ENCODE assay signal across 19 cellular contexts in the genomic region with DNA sequence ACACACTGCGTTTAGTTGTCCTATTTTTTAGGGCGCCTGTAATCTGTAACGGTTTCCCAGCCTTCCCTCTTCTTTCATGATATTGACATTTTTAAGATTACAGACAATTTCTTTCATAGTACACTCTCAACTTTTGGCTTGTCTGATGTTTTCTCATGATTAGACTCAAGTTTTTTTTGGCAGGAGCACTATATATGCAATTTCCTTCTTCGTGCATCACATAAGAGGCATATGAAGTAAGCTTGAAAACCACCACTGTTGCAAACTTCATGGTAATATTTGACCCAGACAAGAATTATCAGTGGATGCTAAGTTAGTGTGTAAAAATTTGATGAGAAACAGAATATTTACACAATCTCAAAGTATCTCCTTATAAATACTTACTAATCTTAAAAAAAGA.
DNase-seq lines count a peak whose midpoint lies in the region; ATAC-seq, FAIRE-seq and TF ChIP-seq lines count a peak whose summit lies in the region.
"Had no signal": no experiment of that assay in that cellular context is flagged by ENCODE, and none has a peak within 500 bp of the region (broad histone marks: within the 10 kb centered on the region; RNA-seq: fewer than 3 reads in every experiment).

No MANE protein-coding gene starts in this region.

- H3K9ac ChIP-seq in astrocyte (ENCODE audit: low read length), result no peak overlapping the region
- H3K9ac ChIP-seq: GM23248 had no signal

- H3K9me3 ChIP-seq in astrocyte (ENCODE audit: insufficient read depth, low read depth, low read length) (no peaks in the 10 kb centered on the region), MG63 (no peaks in the 10 kb centered on the region), A673 (ENCODE audit: low read depth, low read length, poor library complexity, severe bottlenecking) (no peaks in the 10 kb centered on the region)

- no peak overlapping the region for H2AFZ ChIP-seq in astrocyte (ENCODE audit: low read depth, low read length)
- H2AFZ ChIP-seq: GM23248 had no signal

- BruUV-seq in A673 (replicated peaks; lab: Mats Ljungman, UMichigan), result no TSS peak

- H3K4me1 Mint-ChIP-seq in astrocyte (ENCODE audit: low read depth, unreplicated experiment), result no peaks in the 10 kb centered on the region

- H3K27ac ChIP-seq in astrocyte (ENCODE audit: low read depth, low read length), result no peak overlapping the region
- H3K27ac ChIP-seq in A673 (ENCODE audit: low read depth, low read length, poor library complexity, severe bottlenecking), result no peak overlapping the region
- H3K27ac ChIP-seq: GM23248 had no signal

- H3K27me3 Mint-ChIP-seq in astrocyte (ENCODE audit: low read depth, unreplicated experiment), result no peaks in the 10 kb centered on the region
- H3K27me3 Mint-ChIP-seq: CD8-positive, alpha-beta memory T cell had no signal

- H3K27me3 ChIP-seq in astrocyte (ENCODE audit: insufficient read depth, low read length) (no peaks in the 10 kb centered on the region), MG63 (no peaks in the 10 kb centered on the region), A673 (replicated peaks; ENCODE audit: insufficient read depth, low read depth, low read length, poor library complexity) (no peaks in the 10 kb centered on the region)

- no peaks in the 10 kb centered on the region for H3K9me3 Mint-ChIP-seq in astrocyte (ENCODE audit: unreplicated experiment)
- H3K9me3 Mint-ChIP-seq: CD8-positive, alpha-beta memory T cell had no signal

- intact Hi-C loops in A673 (cut with micrococcal nuclease; ENCODE audit: unreplicated experiment), result no loop called here

- H4K20me1 ChIP-seq in astrocyte (ENCODE audit: insufficient read depth, low read length), result no peaks in the 10 kb centered on the region

- H3K79me2 ChIP-seq in astrocyte (ENCODE audit: insufficient read depth, low read length), result no peaks in the 10 kb centered on the region

- POLR2A ChIA-PET in A673 (lab: Charles Lee; ENCODE audit: low non-redundant PET), result no interaction called here

- no peak overlapping the region for H3K4me2 ChIP-seq in astrocyte (ENCODE audit: low read length)

- TF ChIP-seq CTCF in astrocyte (IDR thresholded peaks at IDR 0.05; ENCODE audit: insufficient read depth, low read depth, low read length), result no peak
- no peak for TF ChIP-seq CTCF in cardiac fibroblast (IDR thresholded peaks at IDR 0.05; ENCODE audit: low read depth, low read length)
- TF ChIP-seq CTCF in A673 (conservative IDR thresholded peaks at IDR 0.05; ENCODE audit: low read depth, low read length), result no peak

- no peak for ATAC-seq in HG02763 (IDR thresholded peaks at IDR 0.05; ENCODE audit: unreplicated experiment)
- ATAC-seq: HCT116 had no signal

- no peak for FAIRE-seq in astrocyte (lab: Jason Lieb, UNC)
- FAIRE-seq: GM12891 had no signal

- H3K4me3 ChIP-seq in astrocyte (ENCODE audit: insufficient read depth, low read depth, low read length) (no peak overlapping the region), cardiac fibroblast (replicated peaks in 1 of 2; ENCODE audit: low read depth in 2 of 2, low read length in 2 of 2) (no peak overlapping the region), MG63 (no peak overlapping the region), A673 (ENCODE audit: low read depth, low read length, poor library complexity, severe bottlenecking) (no peak overlapping the region)
- H3K4me3 ChIP-seq: GM23248 had no signal

- DNase-seq in astrocyte (ENCODE audit: low read depth) (peak; percentile 0), cardiac fibroblast (ENCODE audit: low read depth in 2 of 2) (peak; percentile 84 to 89), fibroblast of the conjunctiva (ENCODE audit: low read depth) (peak; percentile 35), pulmonary artery endothelial cell (ENCODE audit: low read depth, low spot score) (peak; percentile 11), MG63 (no peak), A673 (ENCODE audit: low spot score) (no peak)
- DNase-seq: ACHN; C1 segment of cervical spinal cord; CD8-positive, alpha-beta memory T cell; DMS53; EL; GM23248; NCI-H1105 treated with DMSO at 0.1 percent for 48 hours; NCI-H1694; NCI-H510A treated with DMSO at 0.1 percent for 48 hours; NCI-H82 had no signal

- H3K4me1 ChIP-seq in astrocyte (ENCODE audit: insufficient read depth, low read length) (no peaks in the 10 kb centered on the region), A673 (ENCODE audit: insufficient read depth, low read length, poor library complexity, severe bottlenecking) (no peaks in the 10 kb centered on the region)

- H3K36me3 ChIP-seq in astrocyte (ENCODE audit: insufficient read depth, low read length) (no peaks in the 10 kb centered on the region), MG63 (no peaks in the 10 kb centered on the region), A673 (ENCODE audit: insufficient read depth, low read length, poor library complexity, severe bottlenecking) (no peaks in the 10 kb centered on the region)

- H3K27ac Mint-ChIP-seq in astrocyte (ENCODE audit: unreplicated experiment), result no peak overlapping the region
- H3K27ac Mint-ChIP-seq: CD8-positive, alpha-beta memory T cell had no signal

- CTCF ChIA-PET in A673 (lab: Charles Lee), result no interaction called here

- H3K4me3 Mint-ChIP-seq in astrocyte (ENCODE audit: unreplicated experiment), result no peak overlapping the region
- H3K4me3 Mint-ChIP-seq: CD8-positive, alpha-beta memory T cell had no signal

- H3K36me3 Mint-ChIP-seq in astrocyte (ENCODE audit: low read depth, unreplicated experiment), result no peaks in the 10 kb centered on the region
- H3K36me3 Mint-ChIP-seq: CD8-positive, alpha-beta memory T cell had no signal

Comparison
In these comparisons a context has a peak if more than half of its experiments do, and no peak if none do; other contexts are left out.
1. DNase-seq: peak in astrocyte (single experiment), cardiac fibroblast (2 of 2), fibroblast of the conjunctiva (single experiment) and pulmonary artery endothelial cell (single experiment); none in MG63 (single experiment) and A673 (single experiment).